Comparison of ENCODE assay signal across 1 cellular context in genomic region chr15:66515901-66516322, GRCh38.
TF ChIP-seq lines count a peak whose summit lies in the region.

No MANE protein-coding gene starts in this region.

TF ChIP-seq in SK-N-SH treated with all-trans-retinoic acid at 6 μM for 48 hours, 23 proteins besides CTCF, POLR2A, EP300 and RAD21:
- no peak for TF ChIP-seq TSHZ2 (CRISPR knock-in tag; IDR thresholded peaks at IDR 0.05)
- TF ChIP-seq ZNF8 (CRISPR knock-in tag; IDR thresholded peaks at IDR 0.05), result no peak
- TF ChIP-seq, protein P1, sequence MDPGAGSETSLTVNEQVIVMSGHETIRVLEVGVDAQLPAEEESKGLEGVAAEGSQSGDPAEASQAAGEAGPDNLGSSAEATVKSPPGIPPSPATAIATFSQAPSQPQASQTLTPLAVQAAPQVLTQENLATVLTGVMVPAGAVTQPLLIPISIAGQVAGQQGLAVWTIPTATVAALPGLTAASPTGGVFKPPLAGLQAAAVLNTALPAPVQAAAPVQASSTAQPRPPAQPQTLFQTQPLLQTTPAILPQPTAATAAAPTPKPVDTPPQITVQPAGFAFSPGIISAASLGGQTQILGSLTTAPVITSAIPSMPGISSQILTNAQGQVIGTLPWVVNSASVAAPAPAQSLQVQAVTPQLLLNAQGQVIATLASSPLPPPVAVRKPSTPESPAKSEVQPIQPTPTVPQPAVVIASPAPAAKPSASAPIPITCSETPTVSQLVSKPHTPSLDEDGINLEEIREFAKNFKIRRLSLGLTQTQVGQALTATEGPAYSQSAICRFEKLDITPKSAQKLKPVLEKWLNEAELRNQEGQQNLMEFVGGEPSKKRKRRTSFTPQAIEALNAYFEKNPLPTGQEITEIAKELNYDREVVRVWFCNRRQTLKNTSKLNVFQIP (CRISPR knock-in tag; IDR thresholded peaks at IDR 0.05; ENCODE audit: borderline replicate concordance, low read depth), result no peak
- TF ChIP-seq CREB5 (CRISPR knock-in tag; IDR thresholded peaks at IDR 0.05; ENCODE audit: low read depth), result no peak
- no peak for TF ChIP-seq ZNF565 (CRISPR knock-in tag; conservative IDR thresholded peaks at IDR 0.05; ENCODE audit: low read depth)
